In genomic region chr7:55432937-55433784, GRCh38 we compare ENCODE assay signal across 8 cellular contexts.
A peak's percentile ranks its signal among the peaks of the same experiment; 100 is the strongest.
DNase-seq lines count a peak whose midpoint lies in the region; ATAC-seq and TF ChIP-seq lines count a peak whose summit lies in the region.

No MANE protein-coding gene starts in this region.

- no peak overlapping the region for H3K4me3 Mint-ChIP-seq in Caco-2 (ENCODE audit: unreplicated experiment)

- H3K4me3 ChIP-seq in Caco-2 (ENCODE audit: low read depth, low read length) (no peak overlapping the region), suprapubic skin (no peak overlapping the region)

- H3K9me3 ChIP-seq in Caco-2 (no peaks in the 10 kb centered on the region), suprapubic skin (no peaks in the 10 kb centered on the region)

- H3K27me3 ChIP-seq in Caco-2 (replicated peaks; ENCODE audit: control insufficient read depth, insufficient read depth, low read length), result no peaks in the 10 kb centered on the region
- no peaks in the 10 kb centered on the region for H3K27me3 ChIP-seq in suprapubic skin

- CTCF ChIA-PET in Caco-2 (lab: Charles Lee), result interaction anchor here (0.7 to 1.1 kb wide), 3 partner anchors 136 to 160 kb away, joined by 3 read pairs; partner anchors contain the start of gene VOPP1

- H3K27ac ChIP-seq in suprapubic skin, result no peak overlapping the region

- H3K36me3 ChIP-seq in Caco-2 (ENCODE audit: control insufficient read depth, insufficient read depth, low read length) (no peaks in the 10 kb centered on the region), suprapubic skin (peaks cover 15% of the 10 kb centered on the region)

- no peaks in the 10 kb centered on the region for H3K27me3 Mint-ChIP-seq in Caco-2 (ENCODE audit: insufficient read depth, unreplicated experiment)

- TF ChIP-seq POLR2A in suprapubic skin (IDR thresholded peaks at IDR 0.05), result no peak

- TF ChIP-seq EP300 in suprapubic skin (IDR thresholded peaks at IDR 0.05), result no peak

- BruUV-seq in Caco-2 (replicated peaks; lab: Mats Ljungman, UMichigan), result no TSS peak

- peak; percentile 79 for ATAC-seq in GM18907 (IDR thresholded peaks at IDR 0.05; ENCODE audit: unreplicated experiment)
- peak; percentile 63 for ATAC-seq in HG03439 (IDR thresholded peaks at IDR 0.05; ENCODE audit: unreplicated experiment)
- no peak for ATAC-seq in HG03457 (IDR thresholded peaks at IDR 0.05; ENCODE audit: unreplicated experiment)

- POLR2A ChIA-PET in Caco-2 (lab: Charles Lee), result no interaction called here

- no peak overlapping the region for H3K27ac Mint-ChIP-seq in Caco-2 (ENCODE audit: unreplicated experiment)

- H3K36me3 Mint-ChIP-seq in Caco-2 (ENCODE audit: insufficient read depth, unreplicated experiment), result no peaks in the 10 kb centered on the region

- no peaks in the 10 kb centered on the region for H3K4me1 ChIP-seq in Caco-2
- H3K4me1 ChIP-seq in suprapubic skin, result no peaks in the 10 kb centered on the region

- no peaks in the 10 kb centered on the region for H3K4me1 Mint-ChIP-seq in Caco-2 (ENCODE audit: low read depth, unreplicated experiment)

- TF ChIP-seq CTCF in Caco-2 (IDR thresholded peaks at IDR 0.05; ENCODE audit: insufficient read depth in 1 of 2, low read depth in 1 of 2, low read length in 1 of 2, severe bottlenecking in 1 of 2, unreplicated experiment in 1 of 2) (peak; percentile 63 to 67), suprapubic skin (IDR thresholded peaks at IDR 0.05) (peak in 1 of 2 donors; percentile 11)

- intact Hi-C loops in Caco-2 (cut with micrococcal nuclease; ENCODE audit: unreplicated experiment), result loop anchor here (1.0 to 10.0 kb wide), 3 partner anchors 82 to 165 kb away; partner anchors contain the start of gene VOPP1

- H3K9me3 Mint-ChIP-seq in Caco-2 (ENCODE audit: unreplicated experiment), result no peaks in the 10 kb centered on the region

- WGBS in suprapubic skin, result 58% methylated on average over 13 of the region's 13 CpGs

- peak; percentile 54 to 61 for DNase-seq in Caco-2
- peak; percentile 46 for DNase-seq in NCI-H748 treated with DMSO at 0.1 percent for 48 hours (lab: John Stamatoyannopoulos, UW)
- peak; percentile 66 for DNase-seq in cerebellar cortex (ENCODE audit: low spot score)
- peak; percentile 13 for DNase-seq in midbrain (lab: John Stamatoyannopoulos, UW)
- DNase-seq in suprapubic skin (ENCODE audit: low spot score in 2 of 2), result no peak

Comparison
In these comparisons a context has a peak if more than half of its experiments do, and no peak if none do; other contexts are left out.
1. DNase-seq: peak in Caco-2 (2 of 2), NCI-H748 treated with DMSO at 0.1 percent for 48 hours (single experiment), cerebellar cortex (single experiment) and midbrain (single experiment); none in suprapubic skin (0 of 2).